In genomic region chr18:3345452-3345851, GRCh38 we compare ENCODE assay signal across 18 cellular contexts.
DNase-seq lines count a peak whose midpoint lies in the region; TF ChIP-seq lines count a peak whose summit lies in the region.
"Had no signal": no experiment of that assay in that cellular context is flagged by ENCODE, and none has a peak within 500 bp of the region (broad histone marks: within the 10 kb centered on the region; RNA-seq: fewer than 3 reads in every experiment).

No MANE protein-coding gene starts in this region.

- H3K27ac ChIP-seq in urinary bladder (ENCODE audit: low read depth): peak overlapping the region; percentile 78
- H3K27ac ChIP-seq: SJSA1 had no signal

- H3K4me1 ChIP-seq in urinary bladder (ENCODE audit: insufficient read depth): peaks cover 1% of the 10 kb centered on the region
- H3K4me1 ChIP-seq: SJSA1 had no signal

- H3K4me3 ChIP-seq in choroid plexus epithelial cell (ENCODE audit: low read depth, low read length) (no peak overlapping the region), urinary bladder (ENCODE audit: low read depth, low read length) (no peak overlapping the region)
- H3K4me3 ChIP-seq: SJSA1 had no signal

- peak; percentile 44 for DNase-seq in M059J (ENCODE audit: low read depth)
- peak; percentile 42 for DNase-seq in choroid plexus epithelial cell (ENCODE audit: low read depth)
- peak; percentile 43 for DNase-seq in iris pigment epithelial cell (ENCODE audit: low read depth)
- no peak for DNase-seq in NCI-H2171 (lab: John Stamatoyannopoulos, UW)
- no peak for DNase-seq in stimulated activated naive CD4-positive, alpha-beta T cell treated with Interleukin-2 at 50 U/mL for 16 hours (lab: John Stamatoyannopoulos, UW)
- DNase-seq in NCI-H1436 treated with DMSO at 0.1 percent for 48 hours (lab: John Stamatoyannopoulos, UW): no peak
- DNase-seq: activated CD4-positive, alpha-beta T cell treated with anti-CD3 and anti-CD28 coated beads, Interleukin-2, amount 50 U/mL, for 48 hours; activated CD8-positive, alpha-beta memory T cell treated with anti-CD3 and anti-CD28 coated beads, Interleukin-2, amount 50 U/mL, for 4 hours; anterior cingulate cortex; central memory CD4-positive, alpha-beta T cell; kidney glomerular epithelial cell; MM.1S; NCI-H1417; NK-92 treated with Interleukin-12 subunit alpha and Interleukin-12 subunit beta, amount 100 ng/mL, for 24 hours; small intestine; T-helper 1 cell had no signal

- no peak for TF ChIP-seq CTCF in choroid plexus epithelial cell (conservative IDR thresholded peaks at IDR 0.05; ENCODE audit: low read depth, low read length)

- WGBS in urinary bladder: 29% methylated on average over 2 of the region's 2 CpGs

- H3K36me3 ChIP-seq in urinary bladder (ENCODE audit: insufficient read depth): no peaks in the 10 kb centered on the region
- H3K36me3 ChIP-seq: SJSA1 had no signal

Comparison
In these comparisons a context has a peak if more than half of its experiments do, and no peak if none do; other contexts are left out.
1. DNase-seq: peak in M059J (single experiment), choroid plexus epithelial cell (single experiment) and iris pigment epithelial cell (single experiment); none in NCI-H2171 (single experiment), stimulated activated naive CD4-positive, alpha-beta T cell treated with Interleukin-2 at 50 U/mL for 16 hours (single experiment) and NCI-H1436 treated with DMSO at 0.1 percent for 48 hours (single experiment).